1 cellular context compared by ENCODE assay signal in the genomic region with DNA sequence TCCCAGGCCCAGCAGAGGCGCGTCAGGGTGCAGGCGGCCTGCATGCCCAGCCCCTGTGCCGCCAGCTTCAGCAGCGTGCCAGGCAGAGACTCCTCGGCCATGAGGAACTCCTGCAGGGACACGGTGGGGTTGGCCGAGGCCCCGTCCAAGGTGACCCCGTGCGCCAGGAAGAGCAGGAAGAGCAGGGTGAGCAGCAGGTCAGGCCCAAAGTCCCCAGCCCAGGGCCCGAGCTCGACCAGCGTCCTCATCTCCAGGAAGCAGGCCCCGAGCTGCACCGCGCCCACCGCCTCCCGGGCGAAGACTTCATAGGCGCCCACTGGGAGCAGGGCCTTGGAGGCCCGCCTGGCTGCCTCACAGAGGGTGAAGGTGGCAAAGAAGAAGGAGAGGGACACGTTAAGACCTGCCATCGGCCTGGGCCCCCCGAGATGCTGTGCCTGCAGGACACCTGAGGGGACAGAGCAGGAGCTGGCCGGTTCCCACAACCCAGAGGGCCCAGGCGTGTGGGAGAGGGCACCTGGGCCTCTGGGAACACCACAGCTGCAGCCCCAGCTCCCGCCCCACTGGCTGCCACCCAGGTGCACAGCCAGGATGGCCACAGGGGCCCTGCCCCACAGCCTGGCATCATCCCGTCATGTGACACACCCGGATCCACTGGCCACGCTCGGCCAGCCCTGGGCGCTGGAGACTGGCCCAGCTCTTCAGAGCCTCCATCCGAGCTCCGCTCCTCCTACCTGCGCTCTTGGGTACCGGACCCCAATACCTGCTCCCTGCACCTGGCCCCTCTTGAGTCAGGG.
TF ChIP-seq lines count a peak whose summit lies in the region.

A gene with protein sequence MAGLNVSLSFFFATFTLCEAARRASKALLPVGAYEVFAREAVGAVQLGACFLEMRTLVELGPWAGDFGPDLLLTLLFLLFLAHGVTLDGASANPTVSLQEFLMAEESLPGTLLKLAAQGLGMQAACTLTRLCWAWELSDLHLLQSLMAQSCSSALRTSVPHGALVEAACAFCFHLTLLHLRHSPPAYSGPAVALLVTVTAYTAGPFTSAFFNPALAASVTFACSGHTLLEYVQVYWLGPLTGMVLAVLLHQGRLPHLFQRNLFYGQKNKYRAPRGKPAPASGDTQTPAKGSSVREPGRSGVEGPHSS (minus strand): TSS at position 455 of the 794 bp plus-strand sequence. CDS start 48 bp downstream, at position 407.

TF ChIP-seq in Ishikawa, 13 proteins besides CTCF, POLR2A, EP300 and RAD21:
- TF ChIP-seq, protein P1, sequence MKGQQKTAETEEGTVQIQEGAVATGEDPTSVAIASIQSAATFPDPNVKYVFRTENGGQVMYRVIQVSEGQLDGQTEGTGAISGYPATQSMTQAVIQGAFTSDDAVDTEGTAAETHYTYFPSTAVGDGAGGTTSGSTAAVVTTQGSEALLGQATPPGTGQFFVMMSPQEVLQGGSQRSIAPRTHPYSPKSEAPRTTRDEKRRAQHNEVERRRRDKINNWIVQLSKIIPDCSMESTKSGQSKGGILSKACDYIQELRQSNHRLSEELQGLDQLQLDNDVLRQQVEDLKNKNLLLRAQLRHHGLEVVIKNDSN (IDR thresholded peaks at IDR 0.05), result peak; percentile 26; the same call in 1 of the 2 replicates
